Comparison of ENCODE assay signal across 9 cellular contexts in the genomic region with DNA sequence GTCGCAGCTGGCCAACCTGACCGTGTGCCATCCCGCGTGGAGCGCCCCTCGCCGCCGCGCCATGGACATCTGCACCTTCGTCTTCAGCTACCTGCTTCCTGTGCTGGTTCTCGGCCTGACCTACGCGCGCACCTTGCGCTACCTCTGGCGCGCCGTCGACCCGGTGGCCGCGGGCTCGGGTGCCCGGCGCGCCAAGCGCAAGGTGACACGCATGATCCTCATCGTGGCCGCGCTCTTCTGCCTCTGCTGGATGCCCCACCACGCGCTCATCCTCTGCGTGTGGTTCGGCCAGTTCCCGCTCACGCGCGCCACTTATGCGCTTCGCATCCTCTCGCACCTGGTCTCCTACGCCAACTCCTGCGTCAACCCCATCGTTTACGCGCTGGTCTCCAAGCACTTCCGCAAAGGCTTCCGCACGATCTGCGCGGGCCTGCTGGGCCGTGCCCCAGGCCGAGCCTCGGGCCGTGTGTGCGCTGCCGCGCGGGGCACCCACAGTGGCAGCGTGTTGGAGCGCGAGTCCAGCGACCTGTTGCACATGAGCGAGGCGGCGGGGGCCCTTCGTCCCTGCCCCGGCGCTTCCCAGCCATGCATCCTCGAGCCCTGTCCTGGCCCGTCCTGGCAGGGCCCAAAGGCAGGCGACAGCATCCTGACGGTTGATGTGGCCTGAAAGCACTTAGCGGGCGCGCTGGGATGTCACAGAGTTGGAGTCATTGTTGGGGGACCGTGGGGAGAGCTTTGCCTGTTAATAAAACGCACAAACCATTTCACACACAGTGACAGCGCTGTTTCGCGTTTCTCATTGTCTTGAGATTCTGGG. TPM values are rescaled to one million over a fixed set of nuclear protein-coding genes. Genes with fewer than 3 reads are reported as not detected.
A peak's percentile ranks its signal among the peaks of the same experiment; 100 is the strongest.
DNase-seq lines count a peak whose midpoint lies in the region; ATAC-seq, FAIRE-seq and TF ChIP-seq lines count a peak whose summit lies in the region.
"Had no signal": no experiment of that assay in that cellular context is flagged by ENCODE, and none has a peak within 500 bp of the region (broad histone marks: within the 10 kb centered on the region; RNA-seq: fewer than 3 reads in every experiment).

No MANE protein-coding gene starts in this region.

- peaks cover 4% of the 10 kb centered on the region for H3K36me3 Mint-ChIP-seq in T-helper 2 cell treated with Interferon-gamma antibody and Interleukin-4, amounts not matched to agents 5 μg/mL and 100 μg/mL, for 36 hours (ENCODE audit: low read depth)
- peaks cover 7% of the 10 kb centered on the region for H3K36me3 Mint-ChIP-seq in dendritic cell treated with granulocyte-macrophage colony-stimulating factor and Interleukin-4, amounts not matched to agents 40 ng/mL and 50 ng/mL, for 4 days (ENCODE audit: low read depth)

- H3K27ac ChIP-seq in neuronal stem cell (replicated peaks; ENCODE audit: low read length): no peak overlapping the region

- WGBS in neuronal stem cell (ENCODE audit: extremely low coverage in 2 of 2, insufficient read length in 2 of 2, insufficient replicate concordance in 1 of 2), 2 donors: no CpG with 5 or more reads among the region's 82 CpGs

- H3K23ac ChIP-seq in neuronal stem cell (ENCODE audit: low read depth, low read length, poor library complexity): peak overlapping the region; percentile 90

- intact Hi-C loops in dendritic cell treated with granulocyte-macrophage colony-stimulating factor and Interleukin-4, amounts not matched to agents 40 ng/mL and 50 ng/mL, for 4 days (cut with micrococcal nuclease): no loop called here

- peaks cover 13% of the 10 kb centered on the region for H3K4me1 Mint-ChIP-seq in T-helper 2 cell treated with Interferon-gamma antibody and Interleukin-4, amounts not matched to agents 5 μg/mL and 100 μg/mL, for 36 hours (ENCODE audit: low read depth)
- peaks cover 43% of the 10 kb centered on the region for H3K4me1 Mint-ChIP-seq in dendritic cell treated with granulocyte-macrophage colony-stimulating factor and Interleukin-4, amounts not matched to agents 40 ng/mL and 50 ng/mL, for 4 days (ENCODE audit: low read depth)

- no peak for ATAC-seq in GM18867 (IDR thresholded peaks at IDR 0.05; ENCODE audit: unreplicated experiment)

- H3K14ac ChIP-seq in neuronal stem cell (ENCODE audit: low read length): peak overlapping the region; percentile 42

- peak overlapping the region; percentile 77 for H3K18ac ChIP-seq in neuronal stem cell (ENCODE audit: low read length)

- H3K9me3 Mint-ChIP-seq in T-helper 2 cell treated with Interferon-gamma antibody and Interleukin-4, amounts not matched to agents 5 μg/mL and 100 μg/mL, for 36 hours: no peaks in the 10 kb centered on the region
- H3K9me3 Mint-ChIP-seq in dendritic cell treated with granulocyte-macrophage colony-stimulating factor and Interleukin-4, amounts not matched to agents 40 ng/mL and 50 ng/mL, for 4 days: no peaks in the 10 kb centered on the region

- H4K8ac ChIP-seq in neuronal stem cell (ENCODE audit: low read depth, low read length): peak overlapping the region; percentile 95

- peaks cover 0 to 5% of the 10 kb centered on the region in 2 donors for H3K9me3 ChIP-seq in neuronal stem cell (replicated peaks in 1 of 2; ENCODE audit: control insufficient read depth in 2 of 2, insufficient read depth in 1 of 2, low read depth in 1 of 2, low read length in 2 of 2)

- no peak overlapping the region for H3K27ac Mint-ChIP-seq in T-helper 2 cell treated with Interferon-gamma antibody and Interleukin-4, amounts not matched to agents 5 μg/mL and 100 μg/mL, for 36 hours
- no peak overlapping the region for H3K27ac Mint-ChIP-seq in dendritic cell treated with granulocyte-macrophage colony-stimulating factor and Interleukin-4, amounts not matched to agents 40 ng/mL and 50 ng/mL, for 4 days

- H3K27me3 Mint-ChIP-seq in T-helper 2 cell treated with Interferon-gamma antibody and Interleukin-4, amounts not matched to agents 5 μg/mL and 100 μg/mL, for 36 hours (ENCODE audit: low read depth): peaks cover 51% of the 10 kb centered on the region
- peaks cover 85% of the 10 kb centered on the region for H3K27me3 Mint-ChIP-seq in dendritic cell treated with granulocyte-macrophage colony-stimulating factor and Interleukin-4, amounts not matched to agents 40 ng/mL and 50 ng/mL, for 4 days

- no peak overlapping the region for H2BK12ac ChIP-seq in neuronal stem cell (ENCODE audit: low read length)

- peaks cover 1 to 2% of the 10 kb centered on the region in 2 donors for H3K36me3 ChIP-seq in neuronal stem cell (replicated peaks in 1 of 2; ENCODE audit: control insufficient read depth in 2 of 2, insufficient read depth in 2 of 2, low read length in 2 of 2)

- H3K4me1 ChIP-seq in neuronal stem cell (ENCODE audit: control insufficient read depth in 2 of 2, insufficient read depth in 1 of 2, low read depth in 1 of 2, low read length in 2 of 2): peaks cover 17 to 25% of the 10 kb centered on the region in 2 donors

- peak overlapping the region in 1 of 2 donors; percentile 46 for H3K4me3 ChIP-seq in neuronal stem cell (ENCODE audit: low read length in 2 of 2)

- peaks cover under 1% of the 10 kb centered on the region for H3K79me1 ChIP-seq in neuronal stem cell (ENCODE audit: low read depth, low read length)

- H3K4ac ChIP-seq in neuronal stem cell (ENCODE audit: low read length): no peak overlapping the region

- H2AK5ac ChIP-seq in neuronal stem cell (ENCODE audit: low read depth, low read length): peak overlapping the region; percentile 74

- TF ChIP-seq POLR2A in GM12891 (IDR thresholded peaks at IDR 0.05; ENCODE audit: low read depth, low read length): no peak

- peak overlapping the region; percentile 60 for H3K4me3 Mint-ChIP-seq in T-helper 2 cell treated with Interferon-gamma antibody and Interleukin-4, amounts not matched to agents 5 μg/mL and 100 μg/mL, for 36 hours
- H3K4me3 Mint-ChIP-seq in dendritic cell treated with granulocyte-macrophage colony-stimulating factor and Interleukin-4, amounts not matched to agents 40 ng/mL and 50 ng/mL, for 4 days: peak overlapping the region; percentile 57

- FAIRE-seq in GM12891 (lab: Jason Lieb, UNC): no peak

- H2AFZ ChIP-seq in neuronal stem cell (ENCODE audit: low read length): no peak overlapping the region

- no peak overlapping the region for H2BK120ac ChIP-seq in neuronal stem cell (ENCODE audit: low read depth, low read length)

- peak; percentile 50 for DNase-seq in GM12891 (ENCODE audit: insufficient read length, low spot score)
- peak; percentile 24 for DNase-seq in T-helper 2 cell treated with Interferon-gamma antibody and Interleukin-4, amounts not matched to agents 5 μg/mL and 100 μg/mL, for 36 hours (ENCODE audit: low spot score)
- no peak for DNase-seq in neuronal stem cell (ENCODE audit: low spot score)
- DNase-seq in epidermal melanocyte (ENCODE audit: insufficient read length, low spot score): no peak
- DNase-seq in NOMO-1 (lab: John Stamatoyannopoulos, UW; ENCODE audit: unreplicated experiment in 2 of 2): no peak
- no peak for DNase-seq in cortex of kidney (lab: John Stamatoyannopoulos, UW)
- DNase-seq: NK-92 treated with Interleukin-12 subunit alpha and Interleukin-12 subunit beta, amount 100 ng/mL, for 24 hours had no signal

- peak overlapping the region; percentile 47 for H3K9ac ChIP-seq in neuronal stem cell (ENCODE audit: low read depth, low read length, poor library complexity)

- peak overlapping the region; percentile 54 for H2BK5ac ChIP-seq in neuronal stem cell (ENCODE audit: low read length)

- H3K27me3 ChIP-seq in neuronal stem cell (ENCODE audit: control insufficient read depth in 3 of 3, insufficient read depth in 3 of 3, low read depth in 1 of 3, low read length in 3 of 3): peaks cover 38 to 67% (median 38%) of the 10 kb centered on the region in 3 experiments

- H2BK15ac ChIP-seq in neuronal stem cell (ENCODE audit: low read length): no peak overlapping the region

- peak overlapping the region; percentile 66 for H4K91ac ChIP-seq in neuronal stem cell (ENCODE audit: low read depth, low read length, poor library complexity)

- no peak overlapping the region for H3K4me2 ChIP-seq in neuronal stem cell (ENCODE audit: insufficient read depth, low read length, poor library complexity, severe bottlenecking)

TF ChIP-seq in GM12891, 5 proteins besides CTCF, POLR2A, EP300 and RAD21:
- no peak for TF ChIP-seq POU2F2 (IDR thresholded peaks at IDR 0.05; ENCODE audit: low read depth, low read length)
- TF ChIP-seq PAX5 (IDR thresholded peaks at IDR 0.05; ENCODE audit: insufficient read depth, low read length, severe bottlenecking): no peak
- TF ChIP-seq SPI1 (IDR thresholded peaks at IDR 0.05; ENCODE audit: low read depth, low read length): peak; percentile 66
TF ChIP-seq in GM12891: peak in this region for 1.

RNA-seq across cellular contexts. Expression of a gene that starts 2.0 kb away (rescaled TPM):
- 10.4 TPM for polyA plus RNA-seq in GM12891 (2012; ENCODE audit: low read depth, missing spikeins)
- not detected for polyA plus RNA-seq in neuronal stem cell (2013, experiment 1 of 2)
- not detected for polyA plus RNA-seq in neuronal stem cell (2013, experiment 2 of 2)

RNA-seq across cellular contexts. Expression of a gene that starts 2.4 kb away (rescaled TPM):
- polyA plus RNA-seq in GM12891 (2012; ENCODE audit: low read depth, missing spikeins): 0.09 TPM
- polyA plus RNA-seq in neuronal stem cell (2013, experiment 1 of 2): not detected
- 0.03 TPM for polyA plus RNA-seq in neuronal stem cell (2013, experiment 2 of 2)

RNA-seq across cellular contexts. Expression of a gene that starts 4.7 kb away (rescaled TPM):
- 42.5 TPM for polyA plus RNA-seq in GM12891 (2012; ENCODE audit: low read depth, missing spikeins)
- 51.0 TPM for polyA plus RNA-seq in neuronal stem cell (2013, experiment 1 of 2)
- 51.5 TPM for polyA plus RNA-seq in neuronal stem cell (2013, experiment 2 of 2)

RNA-seq across cellular contexts. Expression of a gene that starts 26.6 kb away (rescaled TPM):
- 29.6 TPM for polyA plus RNA-seq in GM12891 (2012; ENCODE audit: low read depth, missing spikeins)
- polyA plus RNA-seq in neuronal stem cell (2013, experiment 1 of 2): 50.4 TPM
- 47.0 TPM for polyA plus RNA-seq in neuronal stem cell (2013, experiment 2 of 2)

RNA-seq across cellular contexts. Expression of a gene that starts 49.9 kb away (rescaled TPM):
- 0.01 TPM for polyA plus RNA-seq in GM12891 (2012; ENCODE audit: low read depth, missing spikeins)
- polyA plus RNA-seq in neuronal stem cell (2013, experiment 1 of 2): not detected
- polyA plus RNA-seq in neuronal stem cell (2013, experiment 2 of 2): not detected

Comparison
In these comparisons a context has a peak if more than half of its experiments do, and no peak if none do; other contexts are left out.
1. DNase-seq: peak in GM12891 (single experiment) and T-helper 2 cell treated with Interferon-gamma antibody and Interleukin-4, amounts not matched to agents 5 μg/mL and 100 μg/mL, for 36 hours (single experiment); none in neuronal stem cell (single experiment), epidermal melanocyte (single experiment), NOMO-1 (0 of 2) and cortex of kidney (single experiment).